8 cellular contexts compared by ENCODE assay signal in genomic region chr17:76540381-76541300, GRCh38. TPM values are rescaled to one million over a fixed set of nuclear protein-coding genes. Genes with fewer than 3 reads are reported as not detected.
A peak's percentile ranks its signal among the peaks of the same experiment; 100 is the strongest.
DNase-seq lines count a peak whose midpoint lies in the region; ATAC-seq, FAIRE-seq and TF ChIP-seq lines count a peak whose summit lies in the region.

No MANE protein-coding gene starts in this region.

- 23 to 34% methylated on average over 14 to 25 of the region's 27 CpGs for WGBS in endodermal cell (ENCODE audit: insufficient coverage in 1 of 2, insufficient read length in 1 of 2), 2 experiments
- 76% methylated on average over 26 of the region's 27 CpGs for WGBS in HepG2 (ENCODE audit: low lambda C conversion rate)

- H3K36me3 ChIP-seq in endodermal cell (ENCODE audit: control insufficient read depth, insufficient read depth, low read length) (no peaks in the 10 kb centered on the region), HepG2 (replicated peaks in 1 of 2; ENCODE audit: control insufficient read depth in 1 of 2, insufficient read depth in 2 of 2, low read length in 2 of 2) (peaks cover 5 to 10% of the 10 kb centered on the region in 2 experiments; a peak in 4 of 5 replicates)

- TF ChIP-seq EP300 in HepG2 (IDR thresholded peaks at IDR 0.05; ENCODE audit: low read depth in 2 of 2, low read length in 2 of 2) (no peak), HepG2 (CRISPR knock-in tag; IDR thresholded peaks at IDR 0.05; ENCODE audit: borderline replicate concordance) (no peak)

- peaks cover 41% of the 10 kb centered on the region for H3K27me3 ChIP-seq in endodermal cell (ENCODE audit: control insufficient read depth, insufficient read depth, low read length, poor library complexity, severe bottlenecking)
- H3K27me3 ChIP-seq in HepG2 (ENCODE audit: control insufficient read depth in 1 of 2, insufficient read depth in 2 of 2, low read length in 2 of 2): no peaks in the 10 kb centered on the region

- in situ Hi-C loops in HepG2 (cut with HindIII; ENCODE audit: extremely low pct_ligation_motif_present, low pct_unique_long_range_greater_than_20kb): no loop called here

- H3K27ac ChIP-seq in endodermal cell (ENCODE audit: low read depth, low read length): no peak overlapping the region
- no peak overlapping the region for H3K27ac ChIP-seq in HepG2 (ENCODE audit: extremely low read length, insufficient read depth, low read length)

- TF ChIP-seq POLR2A in HepG2 (IDR thresholded peaks at IDR 0.05; ENCODE audit: insufficient read depth in 1 of 2, low read depth in 2 of 2, low read length in 2 of 2): peak in 1 of 2 experiments; percentile 28; a peak in 1 of 4 replicates

- no peaks in the 10 kb centered on the region; the same call in 1 of the 2 replicates for H4K20me1 ChIP-seq in HepG2 (ENCODE audit: insufficient read depth, low read length)

- H2AFZ ChIP-seq in HepG2 (ENCODE audit: low read length): no peak overlapping the region

- H3K4me2 ChIP-seq in HepG2 (ENCODE audit: low read depth, low read length): no peak overlapping the region

- peak; percentile 49 to 57 for ATAC-seq in activated T-cell treated with anti-CD3 and anti-CD28 coated beads, Interleukin-2, amount 50 U/mL, for 72 hours (replicated peaks in 1 of 2)
- ATAC-seq in HepG2 (peak; percentile 66), GM21529 (IDR thresholded peaks at IDR 0.05; ENCODE audit: unreplicated experiment) (no peak)
- peak; percentile 49 for ATAC-seq in stimulated activated naive CD8-positive, alpha-beta T cell treated with anti-CD3 and anti-CD28 coated beads, Interleukin-15, amount 100 ng/mL, for 72 hours

- H3K4me3 Mint-ChIP-seq in activated T-cell treated with anti-CD3 and anti-CD28 coated beads, Interleukin-2, amount 50 U/mL, for 72 hours: no peak overlapping the region
- H3K4me3 Mint-ChIP-seq in endodermal cell: peak overlapping the region; percentile 55
- H3K4me3 Mint-ChIP-seq in stimulated activated naive CD8-positive, alpha-beta T cell treated with anti-CD3 and anti-CD28 coated beads, Interleukin-15, amount 100 ng/mL, for 72 hours: peak overlapping the region in 1 of 2 donors; percentile 41

- peak; percentile 67 for FAIRE-seq in HepG2 (lab: Jason Lieb, UNC)

- TF ChIP-seq CTCF in endodermal cell (conservative IDR thresholded peaks at IDR 0.05) (peak; percentile 28), HepG2 (CRISPR knock-in tag; IDR thresholded peaks at IDR 0.05) (no peak)

- POLR2A ChIA-PET in HepG2 (lab: Yijun Ruan, JAX): interaction anchor here (1.0 to 2.6 kb wide), 8 partner anchors 10 to 82 kb away, joined by 3 to 13 read pairs (median 4); partner anchors contain the start of gene RHBDF2

- H3K27me3 Mint-ChIP-seq in activated T-cell treated with anti-CD3 and anti-CD28 coated beads, Interleukin-2, amount 50 U/mL, for 72 hours (ENCODE audit: low read depth): peaks cover 34% of the 10 kb centered on the region
- peaks cover 29% of the 10 kb centered on the region for H3K27me3 Mint-ChIP-seq in endodermal cell (ENCODE audit: insufficient read depth)
- peaks cover 40% of the 10 kb centered on the region for H3K27me3 Mint-ChIP-seq in stimulated activated naive CD8-positive, alpha-beta T cell treated with anti-CD3 and anti-CD28 coated beads, Interleukin-15, amount 100 ng/mL, for 72 hours

- peak overlapping the region; percentile 57 for H3K4me3 ChIP-seq in endodermal cell (ENCODE audit: low read length)
- H3K4me3 ChIP-seq in HepG2 (replicated peaks in 1 of 3; ENCODE audit: insufficient read depth in 1 of 3, low read depth in 2 of 3, low read length in 3 of 3): no peak overlapping the region

- CTCF ChIA-PET in HepG2 (lab: Yijun Ruan, JAX; ENCODE audit: low intra/inter-chr PET ratio, low total read pairs): no interaction called here

- H3K4me1 Mint-ChIP-seq in activated T-cell treated with anti-CD3 and anti-CD28 coated beads, Interleukin-2, amount 50 U/mL, for 72 hours (ENCODE audit: low read depth): no peaks in the 10 kb centered on the region
- H3K4me1 Mint-ChIP-seq in endodermal cell: peaks cover 27% of the 10 kb centered on the region
- peaks cover 17% of the 10 kb centered on the region for H3K4me1 Mint-ChIP-seq in stimulated activated naive CD8-positive, alpha-beta T cell treated with anti-CD3 and anti-CD28 coated beads, Interleukin-15, amount 100 ng/mL, for 72 hours

- H3K9me3 Mint-ChIP-seq in activated T-cell treated with anti-CD3 and anti-CD28 coated beads, Interleukin-2, amount 50 U/mL, for 72 hours: no peaks in the 10 kb centered on the region
- H3K9me3 Mint-ChIP-seq in endodermal cell: no peaks in the 10 kb centered on the region
- no peaks in the 10 kb centered on the region for H3K9me3 Mint-ChIP-seq in stimulated activated naive CD8-positive, alpha-beta T cell treated with anti-CD3 and anti-CD28 coated beads, Interleukin-15, amount 100 ng/mL, for 72 hours

- peak in 1 of 2 donors; percentile 31 for DNase-seq in activated T-cell treated with anti-CD3 and anti-CD28 coated beads, Interleukin-2, amount 50 U/mL, for 72 hours
- DNase-seq in activated T-cell treated with anti-CD3 and anti-CD28 coated beads for 4 hours: no peak
- peak; percentile 81 for DNase-seq in NCI-H1048 (lab: John Stamatoyannopoulos, UW)
- DNase-seq in SK-N-DZ (ENCODE audit: low spot score): peak; percentile 98
- peak; percentile 100 for DNase-seq in endodermal cell
- DNase-seq in HepG2 (ENCODE audit: low spot score): peak; percentile 73
- no peak for DNase-seq in stimulated activated naive CD8-positive, alpha-beta T cell treated with anti-CD3 and anti-CD28 coated beads, Interleukin-15, amount 100 ng/mL, for 72 hours

- no peak overlapping the region for H3K9ac ChIP-seq in endodermal cell (ENCODE audit: extremely low read depth, low read length, poor library complexity, severe bottlenecking)
- no peak overlapping the region for H3K9ac ChIP-seq in HepG2 (ENCODE audit: insufficient read depth, low read depth, low read length)

- no peak for TF ChIP-seq RAD21 in HepG2 (CRISPR knock-in tag; IDR thresholded peaks at IDR 0.05)

- H3K4me1 ChIP-seq in endodermal cell (ENCODE audit: control insufficient read depth, insufficient read depth, low read length): peaks cover 31% of the 10 kb centered on the region
- peaks cover 10% of the 10 kb centered on the region for H3K4me1 ChIP-seq in HepG2 (ENCODE audit: insufficient read depth, low read length)

- no TSS peak for BruUV-seq in HepG2 (replicated peaks; lab: Mats Ljungman, UMichigan)

- H3K36me3 Mint-ChIP-seq in activated T-cell treated with anti-CD3 and anti-CD28 coated beads, Interleukin-2, amount 50 U/mL, for 72 hours (ENCODE audit: insufficient read depth in 2 of 2): no peaks in the 10 kb centered on the region
- H3K36me3 Mint-ChIP-seq in endodermal cell (ENCODE audit: low read depth): no peaks in the 10 kb centered on the region

- intact Hi-C loops in HepG2 (cut with micrococcal nuclease; ENCODE audit: unreplicated experiment): no loop called here

- H3K9me3 ChIP-seq in endodermal cell (ENCODE audit: control insufficient read depth, low read length) (no peaks in the 10 kb centered on the region), HepG2 (ENCODE audit: low read length) (no peaks in the 10 kb centered on the region)

- no peak overlapping the region for H3K27ac Mint-ChIP-seq in activated T-cell treated with anti-CD3 and anti-CD28 coated beads, Interleukin-2, amount 50 U/mL, for 72 hours
- H3K27ac Mint-ChIP-seq in endodermal cell: peak overlapping the region; percentile 74
- no peak overlapping the region for H3K27ac Mint-ChIP-seq in stimulated activated naive CD8-positive, alpha-beta T cell treated with anti-CD3 and anti-CD28 coated beads, Interleukin-15, amount 100 ng/mL, for 72 hours

- no peaks in the 10 kb centered on the region for H3K79me2 ChIP-seq in HepG2 (ENCODE audit: insufficient read depth, low read length)

RNA-seq across cellular contexts. Expression of gene PRCD, which starts 0.8 kb away (rescaled TPM):
- 1 to 10 TPM; 1.1 to 1.5 TPM for total RNA-seq in activated T-cell treated with anti-CD3 and anti-CD28 coated beads, Interleukin-2, amount 50 U/mL, for 72 hours
- polyA plus RNA-seq in SK-N-DZ (2014; cell fraction: cytosol; rRNA removed): 20.7 and 26.4 TPM in 2 replicates
- 20.8 and 32.3 TPM in 2 replicates for polyA plus RNA-seq in SK-N-DZ (2014; cell fraction: nucleus; rRNA removed)
- total RNA-seq in endodermal cell: 1 to 10 TPM; 3.2 to 4.8 TPM
- polyA plus RNA-seq in endodermal cell (2013, experiment 1 of 2): 0.50 TPM
- 2.2 TPM for polyA plus RNA-seq in endodermal cell (2013, experiment 2 of 2)
- total RNA-seq in HepG2 (2016; rRNA removed; fragmentation: Illumina TruSeq; extraction: Trizol): 0.52 TPM in 1 of 2 replicates, not detected in the other
- not detected in 2 replicates for total RNA-seq in HepG2 (2016; cell fraction: cytosol; rRNA removed; fragmentation: Illumina TruSeq; extraction: Trizol; ENCODE audit: low read depth)
- total RNA-seq in HepG2 (2016; cell fraction: insoluble cytoplasmic fraction; rRNA removed; fragmentation: Illumina TruSeq; extraction: Trizol): 0.36 and 0.48 TPM in 2 replicates
- total RNA-seq in HepG2 (2016; cell fraction: membrane; rRNA removed; fragmentation: Illumina TruSeq; extraction: Trizol): not detected in 2 replicates
- not detected in 2 replicates for total RNA-seq in HepG2 (2016; cell fraction: nucleus; rRNA removed; fragmentation: Illumina TruSeq; extraction: Trizol)
- polyA plus RNA-seq in HepG2 (2011; rRNA removed): 0.35 and 0.51 TPM in 2 replicates
- not detected in 2 replicates for polyA plus RNA-seq in HepG2 (2011; cell fraction: cytosol; rRNA removed)
- polyA plus RNA-seq in HepG2 (2011; cell fraction: nucleus; rRNA removed): 0.06 TPM in 1 of 2 replicates, not detected in the other
- polyA plus RNA-seq in HepG2 (2012): 0.61 and 0.71 TPM in 2 replicates
- 0.25 TPM in 1 of 2 replicates, not detected in the other for polyA plus RNA-seq in HepG2 (2016; cell fraction: cytosol; fragmentation: Illumina TruSeq; extraction: Trizol; ENCODE audit: low read depth)
- polyA plus RNA-seq in HepG2 (2016; cell fraction: insoluble cytoplasmic fraction; fragmentation: Illumina TruSeq; extraction: Trizol; ENCODE audit: low read depth): not detected in 2 replicates
- not detected in 2 replicates for polyA plus RNA-seq in HepG2 (2016; cell fraction: membrane; fragmentation: Illumina TruSeq; extraction: Trizol; ENCODE audit: low read depth)
- polyA plus RNA-seq in HepG2 (2016; cell fraction: nucleus; fragmentation: Illumina TruSeq; extraction: Trizol; ENCODE audit: insufficient read depth, low read depth): not detected in 2 replicates
- polyA minus RNA-seq in HepG2 (2011; rRNA and poly(A)+ RNA removed; ENCODE audit: low replicate concordance): 0.70 TPM in 1 of 2 replicates, not detected in the other
- polyA minus RNA-seq in HepG2 (2011; cell fraction: cytosol; rRNA and poly(A)+ RNA removed): not detected in 2 replicates
- not detected in 2 replicates for polyA minus RNA-seq in HepG2 (2011; cell fraction: nucleus; rRNA and poly(A)+ RNA removed)

RNA-seq across cellular contexts. Expression of gene CYGB, which starts 3.1 kb away (rescaled TPM):
- under 1 TPM in 1 of 2 donors, not detected in 1; 0.44 TPM for total RNA-seq in activated T-cell treated with anti-CD3 and anti-CD28 coated beads, Interleukin-2, amount 50 U/mL, for 72 hours
- polyA plus RNA-seq in SK-N-DZ (2014; cell fraction: cytosol; rRNA removed): 0.93 and 4.2 TPM in 2 replicates
- polyA plus RNA-seq in SK-N-DZ (2014; cell fraction: nucleus; rRNA removed): 1.4 and 2.7 TPM in 2 replicates
- total RNA-seq in endodermal cell: 1 to 10 TPM; 2.0 to 3.4 TPM
- polyA plus RNA-seq in endodermal cell (2013, experiment 1 of 2): 3.3 TPM
- polyA plus RNA-seq in endodermal cell (2013, experiment 2 of 2): 2.3 TPM
- total RNA-seq in HepG2 (2016; rRNA removed; fragmentation: Illumina TruSeq; extraction: Trizol): 27.1 and 28.9 TPM in 2 replicates
- total RNA-seq in HepG2 (2016; cell fraction: cytosol; rRNA removed; fragmentation: Illumina TruSeq; extraction: Trizol; ENCODE audit: low read depth): 5.2 and 8.2 TPM in 2 replicates
- total RNA-seq in HepG2 (2016; cell fraction: insoluble cytoplasmic fraction; rRNA removed; fragmentation: Illumina TruSeq; extraction: Trizol): 25.6 and 28.4 TPM in 2 replicates
- 16.6 and 21.7 TPM in 2 replicates for total RNA-seq in HepG2 (2016; cell fraction: membrane; rRNA removed; fragmentation: Illumina TruSeq; extraction: Trizol)
- 14.7 and 17.2 TPM in 2 replicates for total RNA-seq in HepG2 (2016; cell fraction: nucleus; rRNA removed; fragmentation: Illumina TruSeq; extraction: Trizol)
- polyA plus RNA-seq in HepG2 (2011; rRNA removed): 18.9 and 23.3 TPM in 2 replicates
- polyA plus RNA-seq in HepG2 (2011; cell fraction: cytosol; rRNA removed): 19.3 and 25.5 TPM in 2 replicates
- 17.6 and 23.0 TPM in 2 replicates for polyA plus RNA-seq in HepG2 (2011; cell fraction: nucleus; rRNA removed)
- 20.2 and 20.5 TPM in 2 replicates for polyA plus RNA-seq in HepG2 (2012)
- polyA plus RNA-seq in HepG2 (2016; cell fraction: cytosol; fragmentation: Illumina TruSeq; extraction: Trizol; ENCODE audit: low read depth): 6.2 and 7.9 TPM in 2 replicates
- polyA plus RNA-seq in HepG2 (2016; cell fraction: insoluble cytoplasmic fraction; fragmentation: Illumina TruSeq; extraction: Trizol; ENCODE audit: low read depth): 28.7 and 30.6 TPM in 2 replicates
- polyA plus RNA-seq in HepG2 (2016; cell fraction: membrane; fragmentation: Illumina TruSeq; extraction: Trizol; ENCODE audit: low read depth): 21.0 and 21.3 TPM in 2 replicates
- 24.9 and 26.1 TPM in 2 replicates for polyA plus RNA-seq in HepG2 (2016; cell fraction: nucleus; fragmentation: Illumina TruSeq; extraction: Trizol; ENCODE audit: insufficient read depth, low read depth)
- polyA minus RNA-seq in HepG2 (2011; rRNA and poly(A)+ RNA removed; ENCODE audit: low replicate concordance): 0.26 and 16.8 TPM in 2 replicates
- 9.7 and 11.8 TPM in 2 replicates for polyA minus RNA-seq in HepG2 (2011; cell fraction: cytosol; rRNA and poly(A)+ RNA removed)
- 12.9 and 17.7 TPM in 2 replicates for polyA minus RNA-seq in HepG2 (2011; cell fraction: nucleus; rRNA and poly(A)+ RNA removed)

RNA-seq across cellular contexts. Expression of gene RHBDF2, which starts 39.4 kb away (rescaled TPM):
- total RNA-seq in activated T-cell treated with anti-CD3 and anti-CD28 coated beads, Interleukin-2, amount 50 U/mL, for 72 hours: 10 to 100 TPM; 38.7 to 39.0 TPM
- 0.08 and 1.0 TPM in 2 replicates for polyA plus RNA-seq in SK-N-DZ (2014; cell fraction: cytosol; rRNA removed)
- 0.56 and 0.89 TPM in 2 replicates for polyA plus RNA-seq in SK-N-DZ (2014; cell fraction: nucleus; rRNA removed)
- total RNA-seq in endodermal cell (10 to 100 TPM; 28.5 to 31.1 TPM), HepG2 (2016; rRNA removed; fragmentation: Illumina TruSeq; extraction: Trizol) (4.2 and 7.8 TPM in 2 replicates)
- 6.1 TPM for polyA plus RNA-seq in endodermal cell (2013, experiment 1 of 2)
- polyA plus RNA-seq in endodermal cell (2013, experiment 2 of 2): 6.0 TPM
- total RNA-seq in HepG2 (2016; cell fraction: cytosol; rRNA removed; fragmentation: Illumina TruSeq; extraction: Trizol; ENCODE audit: low read depth): 3.3 and 3.4 TPM in 2 replicates
- 2.8 and 8.6 TPM in 2 replicates for total RNA-seq in HepG2 (2016; cell fraction: insoluble cytoplasmic fraction; rRNA removed; fragmentation: Illumina TruSeq; extraction: Trizol)
- 3.2 and 3.5 TPM in 2 replicates for total RNA-seq in HepG2 (2016; cell fraction: membrane; rRNA removed; fragmentation: Illumina TruSeq; extraction: Trizol)
- total RNA-seq in HepG2 (2016; cell fraction: nucleus; rRNA removed; fragmentation: Illumina TruSeq; extraction: Trizol): 10.0 and 14.7 TPM in 2 replicates
- polyA plus RNA-seq in HepG2 (2011; rRNA removed): 24.2 and 27.6 TPM in 2 replicates
- 9.7 and 15.2 TPM in 2 replicates for polyA plus RNA-seq in HepG2 (2011; cell fraction: cytosol; rRNA removed)
- 96.1 and 124 TPM in 2 replicates for polyA plus RNA-seq in HepG2 (2011; cell fraction: nucleus; rRNA removed)
- polyA plus RNA-seq in HepG2 (2012): 17.9 and 27.7 TPM in 2 replicates
- 1.2 and 1.5 TPM in 2 replicates for polyA plus RNA-seq in HepG2 (2016; cell fraction: cytosol; fragmentation: Illumina TruSeq; extraction: Trizol; ENCODE audit: low read depth)
- polyA plus RNA-seq in HepG2 (2016; cell fraction: insoluble cytoplasmic fraction; fragmentation: Illumina TruSeq; extraction: Trizol; ENCODE audit: low read depth): 3.8 and 4.6 TPM in 2 replicates
- polyA plus RNA-seq in HepG2 (2016; cell fraction: membrane; fragmentation: Illumina TruSeq; extraction: Trizol; ENCODE audit: low read depth): 2.0 and 3.1 TPM in 2 replicates
- polyA plus RNA-seq in HepG2 (2016; cell fraction: nucleus; fragmentation: Illumina TruSeq; extraction: Trizol; ENCODE audit: insufficient read depth, low read depth): 23.9 and 27.3 TPM in 2 replicates
- 8.1 and 40.4 TPM in 2 replicates for polyA minus RNA-seq in HepG2 (2011; rRNA and poly(A)+ RNA removed; ENCODE audit: low replicate concordance)
- polyA minus RNA-seq in HepG2 (2011; cell fraction: cytosol; rRNA and poly(A)+ RNA removed): 12.8 and 13.5 TPM in 2 replicates
- polyA minus RNA-seq in HepG2 (2011; cell fraction: nucleus; rRNA and poly(A)+ RNA removed): 26.5 and 30.6 TPM in 2 replicates

RNA-seq across cellular contexts. Expression of gene ST6GALNAC2, which starts 45.0 kb away (rescaled TPM):
- 1 to 10 TPM; 1.0 to 1.2 TPM for total RNA-seq in activated T-cell treated with anti-CD3 and anti-CD28 coated beads, Interleukin-2, amount 50 U/mL, for 72 hours
- polyA plus RNA-seq in SK-N-DZ (2014; cell fraction: cytosol; rRNA removed): not detected in 2 replicates
- not detected in 2 replicates for polyA plus RNA-seq in SK-N-DZ (2014; cell fraction: nucleus; rRNA removed)
- total RNA-seq in endodermal cell (10 to 100 TPM; 15.1 to 26.9 TPM), HepG2 (2016; rRNA removed; fragmentation: Illumina TruSeq; extraction: Trizol) (0.49 and 0.84 TPM in 2 replicates)
- 3.5 TPM for polyA plus RNA-seq in endodermal cell (2013, experiment 1 of 2)
- polyA plus RNA-seq in endodermal cell (2013, experiment 2 of 2): 3.6 TPM
- total RNA-seq in HepG2 (2016; cell fraction: cytosol; rRNA removed; fragmentation: Illumina TruSeq; extraction: Trizol; ENCODE audit: low read depth): 0.35 and 0.51 TPM in 2 replicates
- total RNA-seq in HepG2 (2016; cell fraction: insoluble cytoplasmic fraction; rRNA removed; fragmentation: Illumina TruSeq; extraction: Trizol): 0.13 and 0.39 TPM in 2 replicates
- total RNA-seq in HepG2 (2016; cell fraction: membrane; rRNA removed; fragmentation: Illumina TruSeq; extraction: Trizol): 0.77 and 0.79 TPM in 2 replicates
- 0.68 and 0.97 TPM in 2 replicates for total RNA-seq in HepG2 (2016; cell fraction: nucleus; rRNA removed; fragmentation: Illumina TruSeq; extraction: Trizol)
- polyA plus RNA-seq in HepG2 (2011; rRNA removed): 0.12 and 0.30 TPM in 2 replicates
- 0.24 and 0.50 TPM in 2 replicates for polyA plus RNA-seq in HepG2 (2011; cell fraction: cytosol; rRNA removed)
- polyA plus RNA-seq in HepG2 (2011; cell fraction: nucleus; rRNA removed): 0.43 TPM in 2 replicates
- polyA plus RNA-seq in HepG2 (2012): 0.16 TPM in 1 of 2 replicates, not detected in the other
- 0.34 and 0.45 TPM in 2 replicates for polyA plus RNA-seq in HepG2 (2016; cell fraction: cytosol; fragmentation: Illumina TruSeq; extraction: Trizol; ENCODE audit: low read depth)
- 0.56 and 0.64 TPM in 2 replicates for polyA plus RNA-seq in HepG2 (2016; cell fraction: insoluble cytoplasmic fraction; fragmentation: Illumina TruSeq; extraction: Trizol; ENCODE audit: low read depth)
- 0.62 and 0.69 TPM in 2 replicates for polyA plus RNA-seq in HepG2 (2016; cell fraction: membrane; fragmentation: Illumina TruSeq; extraction: Trizol; ENCODE audit: low read depth)
- polyA plus RNA-seq in HepG2 (2016; cell fraction: nucleus; fragmentation: Illumina TruSeq; extraction: Trizol; ENCODE audit: insufficient read depth, low read depth): 1.0 and 1.6 TPM in 2 replicates
- 0.34 and 1.1 TPM in 2 replicates for polyA minus RNA-seq in HepG2 (2011; rRNA and poly(A)+ RNA removed; ENCODE audit: low replicate concordance)
- not detected in 2 replicates for polyA minus RNA-seq in HepG2 (2011; cell fraction: cytosol; rRNA and poly(A)+ RNA removed)
- not detected in 2 replicates for polyA minus RNA-seq in HepG2 (2011; cell fraction: nucleus; rRNA and poly(A)+ RNA removed)

Comparison
In these comparisons a context has a peak if more than half of its experiments do, and no peak if none do; other contexts are left out.
1. DNase-seq: peak in NCI-H1048 (single experiment), SK-N-DZ (single experiment), endodermal cell (single experiment) and HepG2 (single experiment); none in activated T-cell treated with anti-CD3 and anti-CD28 coated beads for 4 hours (single experiment) and stimulated activated naive CD8-positive, alpha-beta T cell treated with anti-CD3 and anti-CD28 coated beads, Interleukin-15, amount 100 ng/mL, for 72 hours (0 of 2).